In the genomic region with DNA sequence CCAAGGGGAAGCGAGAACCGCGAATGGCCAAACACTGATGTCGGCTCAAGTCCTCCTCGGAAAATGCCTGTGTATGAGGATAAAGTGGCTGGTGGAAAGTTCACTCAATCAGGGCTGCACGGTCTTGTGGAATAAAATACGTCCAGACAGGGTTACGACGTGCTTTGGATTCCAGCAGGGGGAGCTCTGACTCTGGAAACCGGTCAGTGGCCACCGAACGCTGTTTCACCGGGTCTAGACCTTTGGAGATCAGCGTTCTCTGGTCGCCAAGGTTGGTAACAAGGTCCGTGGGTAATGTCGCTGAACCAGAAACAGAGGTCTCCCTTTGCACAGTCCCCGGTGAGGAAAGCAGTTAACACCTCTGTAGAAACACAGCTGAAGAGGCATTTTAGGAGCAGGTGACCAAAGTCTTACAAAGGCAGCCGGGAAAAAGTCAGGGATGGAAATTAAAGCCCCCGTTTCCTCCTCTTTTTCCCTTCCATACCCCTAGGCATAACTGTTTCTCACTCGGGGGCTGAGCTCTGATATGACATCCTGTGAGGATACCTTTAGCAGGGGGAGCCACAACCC, we compare ENCODE assay signal across 1 cellular context.
TF ChIP-seq lines count a peak whose summit lies in the region.

No MANE protein-coding gene starts in this region.

TF ChIP-seq in HEK293, 187 proteins besides CTCF, POLR2A, EP300 and RAD21 (continued from another document):
- TF ChIP-seq, protein P1, sequence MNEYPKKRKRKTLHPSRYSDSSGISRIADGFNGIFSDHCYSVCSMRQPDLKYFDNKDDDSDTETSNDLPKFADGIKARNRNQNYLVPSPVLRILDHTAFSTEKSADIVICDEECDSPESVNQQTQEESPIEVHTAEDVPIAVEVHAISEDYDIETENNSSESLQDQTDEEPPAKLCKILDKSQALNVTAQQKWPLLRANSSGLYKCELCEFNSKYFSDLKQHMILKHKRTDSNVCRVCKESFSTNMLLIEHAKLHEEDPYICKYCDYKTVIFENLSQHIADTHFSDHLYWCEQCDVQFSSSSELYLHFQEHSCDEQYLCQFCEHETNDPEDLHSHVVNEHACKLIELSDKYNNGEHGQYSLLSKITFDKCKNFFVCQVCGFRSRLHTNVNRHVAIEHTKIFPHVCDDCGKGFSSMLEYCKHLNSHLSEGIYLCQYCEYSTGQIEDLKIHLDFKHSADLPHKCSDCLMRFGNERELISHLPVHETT (tag by site-specific recombination; IDR thresholded peaks at IDR 0.05) = no peak
- no peak for TF ChIP-seq ZNF37A (tag by site-specific recombination; IDR thresholded peaks at IDR 0.05)
- TF ChIP-seq ZNF830 (tag by site-specific recombination; IDR thresholded peaks at IDR 0.05; ENCODE audit: low read depth) = no peak
- no peak for TF ChIP-seq ZNF138 (tag by site-specific recombination; IDR thresholded peaks at IDR 0.05; ENCODE audit: borderline replicate concordance)
- TF ChIP-seq SP7 (tag by site-specific recombination; IDR thresholded peaks at IDR 0.05) = 0 out of 2 replicates have a peak, but pooled peaks have one; percentile 16
- no peak for TF ChIP-seq ZNF561 (tag by site-specific recombination; IDR thresholded peaks at IDR 0.05; ENCODE audit: borderline replicate concordance)
- TF ChIP-seq OVOL3 (tag by site-specific recombination; IDR thresholded peaks at IDR 0.05) = no peak
- TF ChIP-seq ZNF404 (tag by site-specific recombination; IDR thresholded peaks at IDR 0.05) = no peak
- TF ChIP-seq ZNF169 (tag by site-specific recombination; IDR thresholded peaks at IDR 0.05) = no peak
- TF ChIP-seq ZBTB17 (tag by site-specific recombination; IDR thresholded peaks at IDR 0.05) = peak; percentile 70
- peak; percentile 82 for TF ChIP-seq ZNF660 (tag by site-specific recombination; IDR thresholded peaks at IDR 0.05)
- TF ChIP-seq ZNF223 (tag by site-specific recombination; IDR thresholded peaks at IDR 0.05) = no peak
- TF ChIP-seq, protein P2, sequence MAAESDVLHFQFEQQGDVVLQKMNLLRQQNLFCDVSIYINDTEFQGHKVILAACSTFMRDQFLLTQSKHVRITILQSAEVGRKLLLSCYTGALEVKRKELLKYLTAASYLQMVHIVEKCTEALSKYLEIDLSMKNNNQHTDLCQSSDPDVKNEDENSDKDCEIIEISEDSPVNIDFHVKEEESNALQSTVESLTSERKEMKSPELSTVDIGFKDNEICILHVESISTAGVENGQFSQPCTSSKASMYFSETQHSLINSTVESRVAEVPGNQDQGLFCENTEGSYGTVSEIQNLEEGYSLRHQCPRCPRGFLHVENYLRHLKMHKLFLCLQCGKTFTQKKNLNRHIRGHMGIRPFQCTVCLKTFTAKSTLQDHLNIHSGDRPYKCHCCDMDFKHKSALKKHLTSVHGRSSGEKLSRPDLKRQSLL (tag by site-specific recombination; IDR thresholded peaks at IDR 0.05) = no peak
- TF ChIP-seq, protein P3, sequence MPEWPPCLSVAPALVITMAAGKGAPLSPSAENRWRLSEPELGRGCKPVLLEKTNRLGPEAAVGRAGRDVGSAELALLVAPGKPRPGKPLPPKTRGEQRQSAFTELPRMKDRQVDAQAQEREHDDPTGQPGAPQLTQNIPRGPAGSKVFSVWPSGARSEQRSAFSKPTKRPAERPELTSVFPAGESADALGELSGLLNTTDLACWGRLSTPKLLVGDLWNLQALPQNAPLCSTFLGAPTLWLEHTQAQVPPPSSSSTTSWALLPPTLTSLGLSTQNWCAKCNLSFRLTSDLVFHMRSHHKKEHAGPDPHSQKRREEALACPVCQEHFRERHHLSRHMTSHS (tag by site-specific recombination; IDR thresholded peaks at IDR 0.05) = no peak
- no peak for TF ChIP-seq ZNF629 (tag by site-specific recombination; IDR thresholded peaks at IDR 0.05)
- peak; percentile 94 for TF ChIP-seq ZNF654 (tag by site-specific recombination; IDR thresholded peaks at IDR 0.05; ENCODE audit: low read depth)
- TF ChIP-seq ZSCAN23 (tag by site-specific recombination; IDR thresholded peaks at IDR 0.05) = no peak
- no peak for TF ChIP-seq YY2 (tag by site-specific recombination; IDR thresholded peaks at IDR 0.05)
- 0 out of 2 replicates have a peak, but pooled peaks have one; percentile 24 for TF ChIP-seq ZNF335 (tag by site-specific recombination; conservative IDR thresholded peaks at IDR 0.05)
- TF ChIP-seq ZNF560 (tag by site-specific recombination; IDR thresholded peaks at IDR 0.05; ENCODE audit: borderline replicate concordance) = no peak
- TF ChIP-seq ZEB2 (tag by site-specific recombination; IDR thresholded peaks at IDR 0.05) = 0 out of 2 replicates have a peak, but pooled peaks have one; percentile 18
- TF ChIP-seq ZBTB8A (tag by site-specific recombination; IDR thresholded peaks at IDR 0.05) = no peak
- TF ChIP-seq, protein P4, sequence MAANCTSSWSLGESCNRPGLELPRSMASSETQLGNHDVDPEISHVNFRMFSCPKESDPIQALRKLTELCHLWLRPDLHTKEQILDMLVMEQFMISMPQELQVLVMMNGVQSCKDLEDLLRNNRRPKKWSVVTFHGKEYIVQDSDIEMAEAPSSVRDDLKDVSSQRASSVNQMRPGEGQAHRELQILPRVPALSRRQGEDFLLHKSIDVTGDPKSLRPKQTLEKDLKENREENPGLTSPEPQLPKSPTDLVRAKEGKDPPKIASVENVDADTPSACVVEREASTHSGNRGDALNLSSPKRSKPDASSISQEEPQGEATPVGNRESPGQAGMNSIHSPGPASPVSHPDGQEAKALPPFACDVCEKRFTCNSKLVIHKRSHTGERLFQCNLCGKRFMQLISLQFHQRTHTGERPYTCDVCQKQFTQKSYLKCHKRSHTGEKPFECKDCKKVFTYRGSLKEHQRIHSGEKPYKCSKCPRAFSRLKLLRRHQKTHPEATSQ (tag by site-specific recombination; IDR thresholded peaks at IDR 0.05) = no peak
- no peak for TF ChIP-seq ZNF423 (tag by site-specific recombination; IDR thresholded peaks at IDR 0.05)
- TF ChIP-seq, protein P5, sequence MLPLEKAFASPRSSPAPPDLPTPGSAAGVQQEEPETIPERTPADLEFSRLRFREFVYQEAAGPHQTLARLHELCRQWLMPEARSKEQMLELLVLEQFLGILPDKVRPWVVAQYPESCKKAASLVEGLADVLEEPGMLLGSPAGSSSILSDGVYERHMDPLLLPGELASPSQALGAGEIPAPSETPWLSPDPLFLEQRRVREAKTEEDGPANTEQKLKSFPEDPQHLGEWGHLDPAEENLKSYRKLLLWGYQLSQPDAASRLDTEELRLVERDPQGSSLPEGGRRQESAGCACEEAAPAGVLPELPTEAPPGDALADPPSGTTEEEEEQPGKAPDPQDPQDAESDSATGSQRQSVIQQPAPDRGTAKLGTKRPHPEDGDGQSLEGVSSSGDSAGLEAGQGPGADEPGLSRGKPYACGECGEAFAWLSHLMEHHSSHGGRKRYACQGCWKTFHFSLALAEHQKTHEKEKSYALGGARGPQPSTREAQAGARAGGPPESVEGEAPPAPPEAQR (tag by site-specific recombination; IDR thresholded peaks at IDR 0.05) = no peak
- TF ChIP-seq FEZF1 (tag by site-specific recombination; IDR thresholded peaks at IDR 0.05) = no peak
- TF ChIP-seq, protein P6, sequence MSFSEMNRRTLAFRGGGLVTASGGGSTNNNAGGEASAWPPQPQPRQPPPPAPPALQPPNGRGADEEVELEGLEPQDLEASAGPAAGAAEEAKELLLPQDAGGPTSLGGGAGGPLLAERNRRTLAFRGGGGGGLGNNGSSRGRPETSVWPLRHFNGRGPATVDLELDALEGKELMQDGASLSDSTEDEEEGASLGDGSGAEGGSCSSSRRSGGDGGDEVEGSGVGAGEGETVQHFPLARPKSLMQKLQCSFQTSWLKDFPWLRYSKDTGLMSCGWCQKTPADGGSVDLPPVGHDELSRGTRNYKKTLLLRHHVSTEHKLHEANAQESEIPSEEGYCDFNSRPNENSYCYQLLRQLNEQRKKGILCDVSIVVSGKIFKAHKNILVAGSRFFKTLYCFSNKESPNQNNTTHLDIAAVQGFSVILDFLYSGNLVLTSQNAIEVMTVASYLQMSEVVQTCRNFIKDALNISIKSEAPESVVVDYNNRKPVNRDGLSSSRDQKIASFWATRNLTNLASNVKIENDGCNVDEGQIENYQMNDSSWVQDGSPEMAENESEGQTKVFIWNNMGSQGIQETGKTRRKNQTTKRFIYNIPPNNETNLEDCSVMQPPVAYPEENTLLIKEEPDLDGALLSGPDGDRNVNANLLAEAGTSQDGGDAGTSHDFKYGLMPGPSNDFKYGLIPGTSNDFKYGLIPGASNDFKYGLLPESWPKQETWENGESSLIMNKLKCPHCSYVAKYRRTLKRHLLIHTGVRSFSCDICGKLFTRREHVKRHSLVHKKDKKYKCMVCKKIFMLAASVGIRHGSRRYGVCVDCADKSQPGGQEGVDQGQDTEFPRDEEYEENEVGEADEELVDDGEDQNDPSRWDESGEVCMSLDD (tag by site-specific recombination; IDR thresholded peaks at IDR 0.05) = no peak
- TF ChIP-seq, protein P7, sequence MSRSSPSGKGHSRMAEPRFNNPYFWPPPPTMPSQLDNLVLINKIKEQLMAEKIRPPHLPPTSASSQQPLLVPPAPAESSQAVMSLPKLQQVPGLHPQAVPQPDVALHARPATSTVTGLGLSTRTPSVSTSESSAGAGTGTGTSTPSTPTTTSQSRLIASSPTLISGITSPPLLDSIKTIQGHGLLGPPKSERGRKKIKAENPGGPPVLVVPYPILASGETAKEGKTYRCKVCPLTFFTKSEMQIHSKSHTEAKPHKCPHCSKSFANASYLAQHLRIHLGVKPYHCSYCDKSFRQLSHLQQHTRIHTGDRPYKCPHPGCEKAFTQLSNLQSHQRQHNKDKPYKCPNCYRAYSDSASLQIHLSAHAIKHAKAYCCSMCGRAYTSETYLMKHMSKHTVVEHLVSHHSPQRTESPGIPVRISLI (tag by site-specific recombination; IDR thresholded peaks at IDR 0.05) = no peak
- TF ChIP-seq, protein P8, sequence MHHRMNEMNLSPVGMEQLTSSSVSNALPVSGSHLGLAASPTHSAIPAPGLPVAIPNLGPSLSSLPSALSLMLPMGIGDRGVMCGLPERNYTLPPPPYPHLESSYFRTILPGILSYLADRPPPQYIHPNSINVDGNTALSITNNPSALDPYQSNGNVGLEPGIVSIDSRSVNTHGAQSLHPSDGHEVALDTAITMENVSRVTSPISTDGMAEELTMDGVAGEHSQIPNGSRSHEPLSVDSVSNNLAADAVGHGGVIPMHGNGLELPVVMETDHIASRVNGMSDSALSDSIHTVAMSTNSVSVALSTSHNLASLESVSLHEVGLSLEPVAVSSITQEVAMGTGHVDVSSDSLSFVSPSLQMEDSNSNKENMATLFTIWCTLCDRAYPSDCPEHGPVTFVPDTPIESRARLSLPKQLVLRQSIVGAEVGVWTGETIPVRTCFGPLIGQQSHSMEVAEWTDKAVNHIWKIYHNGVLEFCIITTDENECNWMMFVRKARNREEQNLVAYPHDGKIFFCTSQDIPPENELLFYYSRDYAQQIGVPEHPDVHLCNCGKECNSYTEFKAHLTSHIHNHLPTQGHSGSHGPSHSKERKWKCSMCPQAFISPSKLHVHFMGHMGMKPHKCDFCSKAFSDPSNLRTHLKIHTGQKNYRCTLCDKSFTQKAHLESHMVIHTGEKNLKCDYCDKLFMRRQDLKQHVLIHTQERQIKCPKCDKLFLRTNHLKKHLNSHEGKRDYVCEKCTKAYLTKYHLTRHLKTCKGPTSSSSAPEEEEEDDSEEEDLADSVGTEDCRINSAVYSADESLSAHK (tag by site-specific recombination; IDR thresholded peaks at IDR 0.05) = no peak
- no peak for TF ChIP-seq ZNF791 (tag by site-specific recombination; IDR thresholded peaks at IDR 0.05)
- TF ChIP-seq KLF7 (tag by site-specific recombination; IDR thresholded peaks at IDR 0.05; ENCODE audit: borderline replicate concordance) = no peak
- TF ChIP-seq ZNF501 (tag by site-specific recombination; IDR thresholded peaks at IDR 0.05) = peak; percentile 57; the same call in 1 of the 2 replicates
- 0 out of 2 replicates have a peak, but pooled peaks have one; percentile 38 for TF ChIP-seq ZNF768 (tag by site-specific recombination; IDR thresholded peaks at IDR 0.05)
- no peak for TF ChIP-seq ZNF239 (tag by site-specific recombination; IDR thresholded peaks at IDR 0.05)
- TF ChIP-seq, protein P9, sequence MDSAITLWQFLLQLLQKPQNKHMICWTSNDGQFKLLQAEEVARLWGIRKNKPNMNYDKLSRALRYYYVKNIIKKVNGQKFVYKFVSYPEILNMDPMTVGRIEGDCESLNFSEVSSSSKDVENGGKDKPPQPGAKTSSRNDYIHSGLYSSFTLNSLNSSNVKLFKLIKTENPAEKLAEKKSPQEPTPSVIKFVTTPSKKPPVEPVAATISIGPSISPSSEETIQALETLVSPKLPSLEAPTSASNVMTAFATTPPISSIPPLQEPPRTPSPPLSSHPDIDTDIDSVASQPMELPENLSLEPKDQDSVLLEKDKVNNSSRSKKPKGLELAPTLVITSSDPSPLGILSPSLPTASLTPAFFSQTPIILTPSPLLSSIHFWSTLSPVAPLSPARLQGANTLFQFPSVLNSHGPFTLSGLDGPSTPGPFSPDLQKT (IDR thresholded peaks at IDR 0.05; ENCODE audit: borderline replicate concordance, low read depth, low read length) = no peak
- no peak for TF ChIP-seq ZFP3 (tag by site-specific recombination; IDR thresholded peaks at IDR 0.05; ENCODE audit: low read depth)
- no peak for TF ChIP-seq REPIN1 (tag by site-specific recombination; IDR thresholded peaks at IDR 0.05; ENCODE audit: low read depth)
- no peak for TF ChIP-seq ZNF473 (tag by site-specific recombination; IDR thresholded peaks at IDR 0.05)
